ENCODE assay signal across 21 cellular contexts in the genomic region with DNA sequence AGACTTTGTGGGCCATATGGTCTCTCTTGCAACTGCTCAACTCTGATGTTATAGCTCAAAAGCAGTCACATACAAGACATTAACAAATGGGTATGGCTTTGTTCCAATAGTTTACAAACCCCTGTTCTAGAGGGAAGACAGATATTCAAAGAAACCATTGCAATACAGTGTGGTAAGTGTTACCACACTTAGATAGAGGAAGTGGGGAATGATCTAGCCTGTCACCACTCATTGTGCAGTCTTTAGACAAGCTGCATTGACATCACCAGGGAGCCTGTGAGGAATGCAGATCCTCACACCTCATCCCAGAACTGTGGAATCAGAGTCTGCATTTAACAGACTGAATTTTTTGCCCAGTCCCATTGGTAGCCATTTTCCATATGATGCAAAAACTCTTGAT.
A peak's percentile ranks its signal among the peaks of the same experiment; 100 is the strongest.
DNase-seq lines count a peak whose midpoint lies in the region; ATAC-seq and TF ChIP-seq lines count a peak whose summit lies in the region.
"Had no signal": no experiment of that assay in that cellular context is flagged by ENCODE, and none has a peak within 500 bp of the region (broad histone marks: within the 10 kb centered on the region; RNA-seq: fewer than 3 reads in every experiment).

No MANE protein-coding gene starts in this region.

- no peaks in the 10 kb centered on the region for H3K27me3 ChIP-seq in BLaER1 treated with 17β-estradiol and CSF1 and Interleukin-3, amounts not matched to agents 10 nM and 100 nM
- H3K27me3 ChIP-seq in heart right ventricle (no peaks in the 10 kb centered on the region), ovary (no peaks in the 10 kb centered on the region)
- H3K27me3 ChIP-seq: body of pancreas, left lung had no signal

- H3K27ac ChIP-seq in BLaER1 treated with 17β-estradiol and CSF1 and Interleukin-3, amounts not matched to agents 10 nM and 100 nM, result peak overlapping the region in 8 of 11 experiments; percentile 54 to 79 (median 66); a peak in 16 of 22 replicates
- H3K27ac ChIP-seq in heart right ventricle (no peak overlapping the region), ovary (no peak overlapping the region)
- H3K27ac ChIP-seq: body of pancreas, left lung, spleen had no signal

- DNase-seq in KBM-7, result peak; percentile 8
- DNase-seq in SIG-M5 (lab: John Stamatoyannopoulos, UW), result peak; percentile 37
- DNase-seq in heart right ventricle, result no peak
- DNase-seq in glutamatergic neuron, result no peak
- DNase-seq in ovary, result no peak
- no peak for DNase-seq in DMS153 (lab: John Stamatoyannopoulos, UW)
- DNase-seq: activated CD4-positive, alpha-beta T cell treated with anti-CD3 and anti-CD28 coated beads for 1 hour; activated naive CD4-positive, alpha-beta T cell treated with Interleukin-2 at 50 U/mL for 16 hours; body of pancreas; hypothalamus; left lung; NCI-H1105 treated with DMSO at 0.1 percent for 48 hours; NCI-H226; spleen; stimulated activated naive CD4-positive, alpha-beta T cell treated with Interleukin-2 at 50 U/mL for 16 hours had no signal

- H3K36me3 ChIP-seq in BLaER1 treated with 17β-estradiol and CSF1 and Interleukin-3, amounts not matched to agents 10 nM and 100 nM, result no peaks in the 10 kb centered on the region
- H3K36me3 ChIP-seq in heart right ventricle (no peaks in the 10 kb centered on the region), ovary (no peaks in the 10 kb centered on the region)
- H3K36me3 ChIP-seq: left lung, spleen had no signal

- H3K27me3 Mint-ChIP-seq in glutamatergic neuron (ENCODE audit: unreplicated experiment), result no peaks in the 10 kb centered on the region
- H3K27me3 Mint-ChIP-seq: progenitor cell of endocrine pancreas had no signal

- no peak overlapping the region for H3K4me3 ChIP-seq in BLaER1 treated with 17β-estradiol and CSF1 and Interleukin-3, amounts not matched to agents 10 nM and 100 nM
- H3K4me3 ChIP-seq in heart right ventricle (no peak overlapping the region), ovary (no peak overlapping the region)
- H3K4me3 ChIP-seq: body of pancreas, left lung, spleen had no signal

- no peak overlapping the region for H3K4me3 Mint-ChIP-seq in glutamatergic neuron (ENCODE audit: unreplicated experiment)
- H3K4me3 Mint-ChIP-seq: T-helper 1 cell treated with Interleukin-12 subunit alpha and Interleukin-12 subunit beta and Interleukin-4 antibody, amounts not matched to agents 30 μg/mL and 1 μg/mL, for 36 hours had no signal

- TF ChIP-seq CTCF in heart right ventricle (IDR thresholded peaks at IDR 0.05) (no peak), glutamatergic neuron (IDR thresholded peaks at IDR 0.05; ENCODE audit: partially characterized antibody, unreplicated experiment) (no peak), ovary (IDR thresholded peaks at IDR 0.05) (no peak)

- H3K36me3 Mint-ChIP-seq in glutamatergic neuron (ENCODE audit: unreplicated experiment), result no peaks in the 10 kb centered on the region

- H3K4me1 Mint-ChIP-seq in glutamatergic neuron (ENCODE audit: low read depth, unreplicated experiment), result peaks cover 9% of the 10 kb centered on the region

- no peak for TF ChIP-seq POLR2A in ovary (IDR thresholded peaks at IDR 0.05)

- intact Hi-C loops in heart right ventricle (cut with DNase I), result loop anchor here in 5 of 10 donors (5.0 to 10.0 kb wide), 4 partner anchors 97 to 717 kb away; no protein-coding TSS in a partner anchor
- intact Hi-C loops in ovary (cut with DNase I), result no loop called here

- TF ChIP-seq EP300 in ovary (IDR thresholded peaks at IDR 0.05), result no peak

- in situ Hi-C loops in KBM-7 (cut with MboI; ENCODE audit: low pct_unique_long_range_greater_than_20kb, low sequenced_read_pairs), result no loop called here

- no peaks in the 10 kb centered on the region for H4K20me1 ChIP-seq in BLaER1 treated with 17β-estradiol and CSF1 and Interleukin-3, amounts not matched to agents 10 nM and 100 nM

- peak overlapping the region in 4 of 11 experiments; percentile 35 to 53 (median 44); a peak in 9 of 22 replicates for H3K9ac ChIP-seq in BLaER1 treated with 17β-estradiol and CSF1 and Interleukin-3, amounts not matched to agents 10 nM and 100 nM

- H3K9me3 ChIP-seq in BLaER1 treated with 17β-estradiol and CSF1 and Interleukin-3, amounts not matched to agents 10 nM and 100 nM (replicated peaks in 1 of 11), result peaks cover 6 to 17% (median 10%) of the 10 kb centered on the region in 11 experiments; a peak in 19 of 22 replicates
- H3K9me3 ChIP-seq in heart right ventricle (no peaks in the 10 kb centered on the region), ovary (no peaks in the 10 kb centered on the region)
- H3K9me3 ChIP-seq: body of pancreas, left lung had no signal

- ATAC-seq in heart right ventricle (peak in 5 of 8 donors; percentile 33 to 90 (median 75)), HG03045 (IDR thresholded peaks at IDR 0.05; ENCODE audit: unreplicated experiment) (no peak)
- ATAC-seq: body of pancreas, HepG2, left lung, Panc1 had no signal

- H3K9me3 Mint-ChIP-seq in glutamatergic neuron (ENCODE audit: unreplicated experiment), result no peaks in the 10 kb centered on the region

- H3K27ac Mint-ChIP-seq in glutamatergic neuron (ENCODE audit: unreplicated experiment), result no peak overlapping the region
- H3K27ac Mint-ChIP-seq: progenitor cell of endocrine pancreas; T-helper 1 cell treated with Interleukin-12 subunit alpha and Interleukin-12 subunit beta and Interleukin-4 antibody, amounts not matched to agents 30 μg/mL and 1 μg/mL, for 36 hours had no signal

- H3K4me1 ChIP-seq in BLaER1 treated with 17β-estradiol and CSF1 and Interleukin-3, amounts not matched to agents 10 nM and 100 nM, result peaks cover 17 to 43% (median 34%) of the 10 kb centered on the region in 10 experiments
- H3K4me1 ChIP-seq in heart right ventricle (peaks cover 0 to 9% (median 4%) of the 10 kb centered on the region in 9 donors), ovary (ENCODE audit: insufficient read depth) (no peaks in the 10 kb centered on the region)
- H3K4me1 ChIP-seq: body of pancreas had no signal

- H3K4me2 ChIP-seq in BLaER1 treated with 17β-estradiol and CSF1 and Interleukin-3, amounts not matched to agents 10 nM and 100 nM, result peak overlapping the region in 7 of 11 experiments; percentile 8 to 53 (median 29); a peak in 12 of 22 replicates

Comparison
In these comparisons a context has a peak if more than half of its experiments do, and no peak if none do; other contexts are left out.
1. H3K27ac ChIP-seq: peak in BLaER1 treated with 17β-estradiol and CSF1 and Interleukin-3, amounts not matched to agents 10 nM and 100 nM (8 of 11); none in heart right ventricle (0 of 10) and ovary (0 of 2).
2. DNase-seq: peak in KBM-7 (single experiment) and SIG-M5 (single experiment); none in heart right ventricle (0 of 2), glutamatergic neuron (single experiment), ovary (0 of 5) and DMS153 (single experiment).